In the genomic region with DNA sequence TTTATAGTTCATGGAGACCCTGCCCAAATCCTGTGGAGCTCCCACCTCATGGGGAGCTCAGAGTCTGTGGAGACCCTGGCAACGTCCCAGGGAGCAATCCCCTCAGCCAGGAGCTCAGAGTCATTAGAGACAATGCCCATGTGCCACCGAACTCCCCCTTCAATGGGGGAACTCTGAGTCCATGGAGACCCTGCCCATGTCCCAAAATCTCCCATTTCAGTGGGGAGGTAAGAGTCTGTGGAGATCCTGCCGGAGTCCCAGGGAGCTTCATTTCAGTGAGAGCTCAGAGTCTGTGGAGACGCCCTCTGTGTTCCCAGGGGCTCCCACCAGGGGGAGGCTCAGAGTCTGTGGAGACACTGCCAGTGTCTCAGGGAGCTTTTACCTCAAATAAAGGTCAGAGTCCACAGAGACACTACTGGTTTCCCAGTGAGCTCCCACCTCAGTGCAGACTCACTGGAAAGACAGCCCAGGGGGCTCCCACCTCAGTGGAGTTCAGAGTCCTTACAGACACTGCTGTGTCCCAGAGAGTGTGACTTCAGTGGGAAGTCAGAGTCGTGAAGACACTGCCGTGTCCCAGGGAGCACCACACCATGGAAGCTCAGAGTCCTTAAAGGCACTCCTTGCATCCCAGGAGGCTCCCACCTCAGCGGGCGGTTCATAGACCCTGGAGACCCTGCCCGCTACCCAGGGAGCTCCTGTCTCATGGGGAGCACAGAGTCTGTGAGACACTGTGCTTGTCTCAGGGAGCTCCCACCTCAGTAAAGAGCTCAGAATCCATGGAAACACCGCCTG, we compare ENCODE assay signal across 8 cellular contexts. TPM values are rescaled to one million over a fixed set of nuclear protein-coding genes. Genes with fewer than 3 reads are reported as not detected.
DNase-seq lines count a peak whose midpoint lies in the region; ATAC-seq, FAIRE-seq and TF ChIP-seq lines count a peak whose summit lies in the region.

No MANE protein-coding gene starts in this region.

- H3K79me2 ChIP-seq in SU-DHL-6 (ENCODE audit: insufficient read depth, low read length) (peaks cover 26% of the 10 kb centered on the region), GM12878 (ENCODE audit: control insufficient read depth, insufficient read depth, low read length) (peaks cover 57% of the 10 kb centered on the region)

- H3K9ac ChIP-seq in SU-DHL-6 (ENCODE audit: low read length) (no peak overlapping the region), GM12878 (ENCODE audit: control insufficient read depth, insufficient read depth, low read length) (no peak overlapping the region)

- H3K36me3 ChIP-seq in SU-DHL-6 (ENCODE audit: low read length): no peaks in the 10 kb centered on the region
- H3K36me3 ChIP-seq in GM12878 (ENCODE audit: control insufficient read depth in 2 of 2, insufficient read depth in 2 of 2, low read length in 1 of 2): peaks cover 50 to 54% of the 10 kb centered on the region in 2 experiments
- no peaks in the 10 kb centered on the region for H3K36me3 ChIP-seq in right lobe of liver

- H3K4me3 ChIP-seq in SU-DHL-6 (ENCODE audit: insufficient read depth, low read length, poor library complexity, severe bottlenecking) (no peak overlapping the region), GM12878 (no peak overlapping the region), right lobe of liver (no peak overlapping the region)

- H2AFZ ChIP-seq in SU-DHL-6 (ENCODE audit: low read depth, low read length, severe bottlenecking): no peak overlapping the region
- no peak overlapping the region for H2AFZ ChIP-seq in GM12878 (ENCODE audit: control insufficient read depth, low read depth, low read length)

- RAD21 ChIA-PET in GM12878 (lab: Charles Lee; ENCODE audit: unreplicated experiment): interaction anchor here (0.6 to 14.6 kb wide), 31 partner anchors 10 to 368 kb away, joined by 3 to 303 read pairs (median 5); a partner anchor contains a TSS

- no peak for TF ChIP-seq POLR2A in GM12878 (IDR thresholded peaks at IDR 0.05; ENCODE audit: low read depth, low read length)
- no peak for TF ChIP-seq POLR2A in right lobe of liver (IDR thresholded peaks at IDR 0.05)

- BruUV-seq in GM12878 (replicated peaks; lab: Mats Ljungman, UMichigan): no TSS peak

- peak; percentile 58 for TF ChIP-seq RAD21 in GM12878 (IDR thresholded peaks at IDR 0.05; ENCODE audit: insufficient read depth, low read depth, low read length)

- H3K4me1 ChIP-seq in GM12878 (ENCODE audit: control insufficient read depth, insufficient read depth, low read length) (peaks cover 24% of the 10 kb centered on the region), right lobe of liver (no peaks in the 10 kb centered on the region)

- H3K4me2 ChIP-seq in SU-DHL-6 (ENCODE audit: low read depth, low read length, poor library complexity, severe bottlenecking): no peak overlapping the region
- H3K4me2 ChIP-seq in GM12878 (ENCODE audit: control insufficient read depth, insufficient read depth): peak overlapping the region; percentile 99; the same call in 1 of the 2 replicates

- H3K27ac ChIP-seq in SU-DHL-6 (ENCODE audit: low read depth, low read length): no peak overlapping the region
- H3K27ac ChIP-seq in GM12878 (ENCODE audit: control insufficient read depth, insufficient read depth): no peak overlapping the region
- H3K27ac ChIP-seq in right lobe of liver: no peak overlapping the region

- peak; percentile 56 for ATAC-seq in GM12878
- ATAC-seq in right lobe of liver: peak; percentile 65 to 84 (median 79)
- no peak for ATAC-seq in GM18517 (IDR thresholded peaks at IDR 0.05; ENCODE audit: unreplicated experiment)

- H3F3A ChIP-seq in SU-DHL-6 (ENCODE audit: insufficient read depth): no peaks in the 10 kb centered on the region

- FAIRE-seq in GM12878 (lab: Jason Lieb, UNC): no peak

- POLR2A ChIA-PET in GM12878 (lab: Charles Lee): interaction anchor here (0.5 to 2.6 kb wide), 15 partner anchors 10 to 349 kb away, joined by 3 to 21 read pairs (median 5); a partner anchor contains a TSS

- H3K9me3 ChIP-seq in SU-DHL-6 (ENCODE audit: insufficient read depth, low read length) (no peaks in the 10 kb centered on the region), GM12878 (replicated peaks; ENCODE audit: control insufficient read depth, insufficient read depth, low read length) (no peaks in the 10 kb centered on the region), right lobe of liver (no peaks in the 10 kb centered on the region)

- TF ChIP-seq CTCF in SU-DHL-6 (IDR thresholded peaks at IDR 0.05; ENCODE audit: insufficient read depth, low read length, poor library complexity, severe bottlenecking): peak; percentile 57
- peak; percentile 56 to 77 (median 62) for TF ChIP-seq CTCF in GM12878 (IDR thresholded peaks at IDR 0.05 in 2 of 3, conservative IDR thresholded peaks at IDR 0.05 in 1 of 3; ENCODE audit: control insufficient read depth in 2 of 3, extremely low read depth in 1 of 3, insufficient read depth in 1 of 3, low read depth in 3 of 3, low read length in 3 of 3)
- TF ChIP-seq CTCF in right lobe of liver (IDR thresholded peaks at IDR 0.05): peak; percentile 41 to 52 (median 48)

- peak; percentile 65 for DNase-seq in activated gamma-delta T cell treated with Interleukin-2 at 50 U/mL for 16 hours
- no peak for DNase-seq in activated gamma-delta T cell (lab: John Stamatoyannopoulos, UW)
- DNase-seq in GM12878 (ENCODE audit: low read depth, low spot score): no peak
- DNase-seq in right lobe of liver: peak in 2 of 3 donors; percentile 55 to 56
- no peak for DNase-seq in mesenteric fat pad (ENCODE audit: low spot score)
- no peak for DNase-seq in GM19240 (ENCODE audit: insufficient read length, low spot score)

- H3K27me3 ChIP-seq in SU-DHL-6 (ENCODE audit: low read length) (no peaks in the 10 kb centered on the region), GM12878 (replicated peaks in 1 of 2; ENCODE audit: control insufficient read depth in 2 of 2, insufficient read depth in 2 of 2, low read length in 1 of 2) (no peaks in the 10 kb centered on the region), right lobe of liver (no peaks in the 10 kb centered on the region)

- intact Hi-C loops in GM12878 (cut with micrococcal nuclease; ENCODE audit: unreplicated experiment) (loop anchor here (1.0 kb wide), 1 partner anchor 162 kb away; no protein-coding TSS in a partner anchor), right lobe of liver (cut with DNase I) (loop anchor here (10.0 kb wide), 1 partner anchor 161 kb away; no protein-coding TSS in a partner anchor)

- TF ChIP-seq EP300 in GM12878 (IDR thresholded peaks at IDR 0.05; ENCODE audit: borderline replicate concordance in 1 of 2, control insufficient read depth in 1 of 2, low read depth in 2 of 2, low read length in 2 of 2): no peak

- in situ Hi-C loops in GM12878 (cut with MboI): loop anchor here (10.0 kb wide), 1 partner anchor 161 kb away; no protein-coding TSS in a partner anchor

- no peaks in the 10 kb centered on the region for H4K20me1 ChIP-seq in SU-DHL-6 (ENCODE audit: low read depth, low read length)
- peaks cover 19% of the 10 kb centered on the region for H4K20me1 ChIP-seq in GM12878 (ENCODE audit: control insufficient read depth, insufficient read depth)

- CTCF ChIA-PET in GM12878 (lab: Yijun Ruan, JAX): interaction anchor here (0.6 to 6.9 kb wide), 48 partner anchors 9 to 387 kb away, joined by 3 to 219 read pairs (median 5); a partner anchor contains a TSS

- WGBS in GM12878 (ENCODE audit: insufficient coverage, insufficient replicate concordance, low lambda C conversion rate, missing lambda C conversion rate): 74% methylated on average over 10 of the region's 10 CpGs
- 50% methylated on average over 1 of the region's 10 CpGs for WGBS in right lobe of liver (ENCODE audit: insufficient coverage, low coverage, low lambda C conversion rate, missing lambda C conversion rate)

- no peaks in the 10 kb centered on the region for H3K9me2 ChIP-seq in SU-DHL-6 (replicated peaks; ENCODE audit: insufficient read depth, low read length)

- SMC1A ChIA-PET in GM12878 (lab: Charles Lee; ENCODE audit: uncharacterized antibody, unreplicated experiment): interaction anchor here (0.6 to 16.7 kb wide), 40 partner anchors 10 to 383 kb away, joined by 3 to 303 read pairs (median 4); a partner anchor contains a TSS

RNA-seq across cellular contexts. Expression of a gene that starts 5.0 kb away (rescaled TPM):
- total RNA-seq in GM12878 (2013; cell fraction: nucleolus; rRNA removed): 406 and 444 TPM in 2 replicates
- total RNA-seq in GM12878 (2014; rRNA removed): 154 and 176 TPM in 2 replicates
- 63.7 and 66.1 TPM in 2 replicates for total RNA-seq in GM12878 (2014; rRNA removed; fragmentation: Illumina TruSeq; extraction: Trizol)
- total RNA-seq in GM12878 (2021): 224 and 232 TPM in 2 replicates
- polyA plus RNA-seq in GM12878 (2011; ENCODE audit: low read depth): 91.4 TPM
- polyA plus RNA-seq in GM12878 (2011; rRNA removed): 54.3 and 118 TPM in 2 replicates
- 111 and 152 TPM in 2 replicates for polyA plus RNA-seq in GM12878 (2011; cell fraction: cytosol; rRNA removed)
- polyA plus RNA-seq in GM12878 (2011; cell fraction: nucleus; rRNA removed): 518 and 587 TPM in 2 replicates
- polyA plus RNA-seq in GM12878 (2012): 195 and 215 TPM in 2 replicates
- polyA plus RNA-seq in GM12878 (2014; fragmentation: Illumina TruSeq; extraction: Trizol): 36.1 and 77.2 TPM in 2 replicates
- 1 to 10 TPM; 1.8 to 3.3 TPM for polyA plus RNA-seq in GM12878 (2014; fragmentation: Nextera tagmentation; extraction: Ambion mirVana)
- polyA plus RNA-seq in GM12878 (2014; rRNA removed): 150 and 184 TPM in 2 replicates
- 100 to 1,000 TPM; 185 to 216 TPM for polyA plus RNA-seq in GM12878 (2016; fragmentation: Nextera tagmentation; extraction: Ambion mirVana)
- polyA minus RNA-seq in GM12878 (2011; rRNA and poly(A)+ RNA removed): 230 and 324 TPM in 2 replicates
- 97.1 and 110 TPM in 2 replicates for polyA minus RNA-seq in GM12878 (2011; cell fraction: cytosol; rRNA and poly(A)+ RNA removed)
- polyA minus RNA-seq in GM12878 (2011; cell fraction: nucleus; rRNA and poly(A)+ RNA removed): 238 and 294 TPM in 2 replicates
- total RNA-seq in right lobe of liver: 1 to 10 TPM in 5 of 6 experiments, under 1 TPM in 1; 0.92 to 4.5 (median 2.0) TPM
- 8.7 TPM for total RNA-seq in mesenteric fat pad

RNA-seq across cellular contexts. Expression of a gene that starts 26.2 kb away (rescaled TPM):
- 36.2 and 40.0 TPM in 2 replicates for total RNA-seq in GM12878 (2013; cell fraction: nucleolus; rRNA removed)
- total RNA-seq in GM12878 (2014; rRNA removed): 71.6 and 74.7 TPM in 2 replicates
- total RNA-seq in GM12878 (2014; rRNA removed; fragmentation: Illumina TruSeq; extraction: Trizol): 34.3 and 35.6 TPM in 2 replicates
- 61.2 and 61.6 TPM in 2 replicates for total RNA-seq in GM12878 (2021)
- 25.8 TPM for polyA plus RNA-seq in GM12878 (2011; ENCODE audit: low read depth)
- polyA plus RNA-seq in GM12878 (2011; rRNA removed): 22.5 and 30.2 TPM in 2 replicates
- polyA plus RNA-seq in GM12878 (2011; cell fraction: cytosol; rRNA removed): 45.3 and 56.3 TPM in 2 replicates
- polyA plus RNA-seq in GM12878 (2011; cell fraction: nucleus; rRNA removed): 67.7 and 71.7 TPM in 2 replicates
- 51.5 and 60.9 TPM in 2 replicates for polyA plus RNA-seq in GM12878 (2012)
- 19.1 and 36.2 TPM in 2 replicates for polyA plus RNA-seq in GM12878 (2014; fragmentation: Illumina TruSeq; extraction: Trizol)
- 1 to 10 TPM in 1 of 2 experiments, under 1 TPM in 1; 1.00 to 4.1 TPM for polyA plus RNA-seq in GM12878 (2014; fragmentation: Nextera tagmentation; extraction: Ambion mirVana)
- polyA plus RNA-seq in GM12878 (2014; rRNA removed): 70.8 and 73.7 TPM in 2 replicates
- 10 to 100 TPM; 75.2 to 82.3 TPM for polyA plus RNA-seq in GM12878 (2016; fragmentation: Nextera tagmentation; extraction: Ambion mirVana)
- 31.6 and 47.1 TPM in 2 replicates for polyA minus RNA-seq in GM12878 (2011; rRNA and poly(A)+ RNA removed)
- 18.2 and 29.1 TPM in 2 replicates for polyA minus RNA-seq in GM12878 (2011; cell fraction: cytosol; rRNA and poly(A)+ RNA removed)
- 15.1 and 19.7 TPM in 2 replicates for polyA minus RNA-seq in GM12878 (2011; cell fraction: nucleus; rRNA and poly(A)+ RNA removed)
- 10 to 100 TPM; 29.4 to 70.7 (median 37.9) TPM for total RNA-seq in right lobe of liver
- total RNA-seq in mesenteric fat pad: 53.2 TPM

Comparison
In these comparisons a context has a peak if more than half of its experiments do, and no peak if none do; other contexts are left out.
1. DNase-seq: peak in activated gamma-delta T cell treated with Interleukin-2 at 50 U/mL for 16 hours (single experiment) and right lobe of liver (2 of 3); none in activated gamma-delta T cell (single experiment), GM12878 (single experiment), mesenteric fat pad (single experiment) and GM19240 (single experiment).
2. Peak in every context shown above with its lines, with median percentiles within 50 percentile points of each other: CTCF ChIP-seq.